ENCODE assay signal across 9 cellular contexts in the genomic region with DNA sequence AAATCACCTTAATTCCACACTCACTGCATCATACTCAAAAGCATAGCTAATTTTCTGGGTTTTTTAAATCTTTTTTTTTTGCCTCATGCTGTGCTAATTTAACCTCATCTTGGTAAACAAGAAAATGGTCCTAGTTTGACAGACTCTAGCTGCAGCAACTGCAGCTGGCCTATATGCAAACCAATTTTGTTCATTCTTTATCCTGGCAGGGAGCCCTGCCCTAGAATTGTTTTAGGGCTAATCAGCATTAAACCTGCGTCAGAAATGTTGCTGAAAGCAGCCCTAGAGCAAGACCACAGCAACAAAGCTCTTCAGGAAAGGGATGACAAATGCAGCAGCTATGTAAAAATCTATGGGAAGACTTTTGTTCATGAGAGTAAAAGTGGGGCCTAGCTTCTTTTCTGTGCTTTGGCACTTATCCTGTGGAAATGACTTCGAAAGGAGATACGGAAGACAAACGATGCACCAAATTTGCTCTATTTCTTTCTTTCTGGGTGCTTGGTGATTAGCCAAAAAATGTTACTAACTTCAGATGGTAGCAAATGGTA.
DNase-seq lines count a peak whose midpoint lies in the region; ATAC-seq and TF ChIP-seq lines count a peak whose summit lies in the region.
"Had no signal": no experiment of that assay in that cellular context is flagged by ENCODE, and none has a peak within 500 bp of the region (broad histone marks: within the 10 kb centered on the region; RNA-seq: fewer than 3 reads in every experiment).

No MANE protein-coding gene starts in this region.

- H3K9ac ChIP-seq in skeletal muscle satellite cell (ENCODE audit: low read depth, low read length): peak overlapping the region; percentile 84

- no peaks in the 10 kb centered on the region for H3K27me3 ChIP-seq in gastroesophageal sphincter
- H3K27me3 ChIP-seq in skeletal muscle satellite cell (ENCODE audit: control insufficient read depth, insufficient read depth, low read length): no peaks in the 10 kb centered on the region
- H3K27me3 ChIP-seq: neutrophil had no signal

- TF ChIP-seq POLR2A in gastroesophageal sphincter (IDR thresholded peaks at IDR 0.05): no peak

- H3K36me3 ChIP-seq in gastroesophageal sphincter (no peaks in the 10 kb centered on the region), skeletal muscle satellite cell (ENCODE audit: insufficient read depth, low read length) (no peaks in the 10 kb centered on the region)
- H3K36me3 ChIP-seq: neutrophil had no signal

- TF ChIP-seq EP300 in gastroesophageal sphincter (IDR thresholded peaks at IDR 0.05): no peak

- DNase-seq in HK-2 (ENCODE audit: unreplicated experiment) (peak; percentile 51), RKO (ENCODE audit: low spot score) (peak; percentile 81)

- H3K4me3 ChIP-seq in gastroesophageal sphincter: no peak overlapping the region
- peak overlapping the region; percentile 28 for H3K4me3 ChIP-seq in skeletal muscle satellite cell (ENCODE audit: low read length)

- no peaks in the 10 kb centered on the region for H3K9me3 ChIP-seq in gastroesophageal sphincter
- H3K9me3 ChIP-seq in skeletal muscle satellite cell (replicated peaks; ENCODE audit: low read length): no peaks in the 10 kb centered on the region
- H3K9me3 ChIP-seq: neutrophil had no signal

- no peak for TF ChIP-seq CTCF in gastroesophageal sphincter (IDR thresholded peaks at IDR 0.05)

- H3K27ac ChIP-seq in gastroesophageal sphincter: peak overlapping the region in 3 of 4 donors; percentile 0 to 40 (median 1)
- H3K27ac ChIP-seq: neutrophil had no signal

- WGBS in gastroesophageal sphincter (ENCODE audit: low coverage in 1 of 2), 2 donors: 14 to 28% methylated on average over 3 to 4 of the region's 4 CpGs

- ATAC-seq in gastroesophageal sphincter (no peak), HG03342 (IDR thresholded peaks at IDR 0.05; ENCODE audit: unreplicated experiment) (no peak), GM18867 (IDR thresholded peaks at IDR 0.05; ENCODE audit: unreplicated experiment) (no peak), HG02763 (IDR thresholded peaks at IDR 0.05; ENCODE audit: unreplicated experiment) (no peak), HG03095 (IDR thresholded peaks at IDR 0.05; ENCODE audit: unreplicated experiment) (no peak)

- peak overlapping the region; percentile 58 for H3K4me2 ChIP-seq in skeletal muscle satellite cell (ENCODE audit: low read length)

- H3K4me1 ChIP-seq in gastroesophageal sphincter (peaks cover 5 to 41% (median 8%) of the 10 kb centered on the region in 3 donors), skeletal muscle satellite cell (ENCODE audit: control insufficient read depth, insufficient read depth, low read length) (peaks cover 38% of the 10 kb centered on the region)
